Comparison of ENCODE assay signal across 8 cellular contexts in genomic region chr16:14013571-14014283, GRCh38. TPM values are rescaled to one million over a fixed set of nuclear protein-coding genes. Genes with fewer than 3 reads are reported as not detected.
DNase-seq lines count a peak whose midpoint lies in the region; ATAC-seq and TF ChIP-seq lines count a peak whose summit lies in the region.

No MANE protein-coding gene starts in this region.

- peaks cover 0 to 8% (median 3%) of the 10 kb centered on the region in 4 donors for H3K4me1 ChIP-seq in right lobe of liver

- intact Hi-C loops in right lobe of liver (cut with DNase I) = no loop called here

- TF ChIP-seq CTCF in AG04449 (IDR thresholded peaks at IDR 0.05; ENCODE audit: insufficient read depth, low read length, missing control alignments) (no peak), right lobe of liver (IDR thresholded peaks at IDR 0.05) (no peak)

- POLR2A ChIA-PET in AG04449 (lab: Yijun Ruan, JAX) = no interaction called here

- CTCF ChIA-PET in AG04449 (lab: Yijun Ruan, JAX) = interaction anchor here (1.2 kb wide), 1 partner anchor 94 kb away, joined by 6 read pairs; the partner anchor contains the start of gene ERCC4

- ATAC-seq in right lobe of liver = peak; percentile 26 to 68 (median 44)
- no peak for ATAC-seq in activated T-cell treated with anti-CD3 and anti-CD28 coated beads, Interleukin-2, amount 50 U/mL, for 4 hours

- peak; percentile 67 for DNase-seq in AG04449 (ENCODE audit: low read depth, low spot score)
- DNase-seq in NCI-H1694 treated with DMSO at 0.1 percent for 48 hours (lab: John Stamatoyannopoulos, UW) = peak; percentile 76
- DNase-seq in brain pericyte (ENCODE audit: low read depth, low spot score) = peak; percentile 92
- DNase-seq in right lobe of liver = no peak
- DNase-seq in activated T-cell treated with anti-CD3 and anti-CD28 coated beads, Interleukin-2, amount 50 U/mL, for 4 hours = no peak
- DNase-seq in superior temporal gyrus (ENCODE audit: extremely low spot score) = no peak
- DNase-seq in NCI-H2081 treated with DMSO at 0.1 percent for 48 hours (lab: John Stamatoyannopoulos, UW) = no peak
- no peak for DNase-seq in activated T-cell treated with anti-CD3 and anti-CD28 coated beads, Interleukin-2, amount 50 U/mL, for 1 hour

- no peak overlapping the region for H3K4me3 Mint-ChIP-seq in activated T-cell treated with anti-CD3 and anti-CD28 coated beads, Interleukin-2, amount 50 U/mL, for 4 hours

- no peaks in the 10 kb centered on the region for H3K36me3 ChIP-seq in right lobe of liver

- H3K4me3 ChIP-seq in AG04449 (ENCODE audit: low read depth, low read length) = no peak overlapping the region
- H3K4me3 ChIP-seq in right lobe of liver = no peak overlapping the region

- H3K9me3 Mint-ChIP-seq in activated T-cell treated with anti-CD3 and anti-CD28 coated beads, Interleukin-2, amount 50 U/mL, for 4 hours = no peaks in the 10 kb centered on the region

- no peaks in the 10 kb centered on the region for H3K27me3 ChIP-seq in right lobe of liver

- no peaks in the 10 kb centered on the region for H3K36me3 Mint-ChIP-seq in activated T-cell treated with anti-CD3 and anti-CD28 coated beads, Interleukin-2, amount 50 U/mL, for 4 hours (ENCODE audit: insufficient read depth)

- no peaks in the 10 kb centered on the region for H3K4me1 Mint-ChIP-seq in activated T-cell treated with anti-CD3 and anti-CD28 coated beads, Interleukin-2, amount 50 U/mL, for 4 hours (ENCODE audit: low read depth)

- H3K27ac ChIP-seq in right lobe of liver = no peak overlapping the region

- 52% methylated on average over 13 of the region's 13 CpGs for WGBS in right lobe of liver (ENCODE audit: insufficient coverage, low coverage, low lambda C conversion rate, missing lambda C conversion rate)

- no peaks in the 10 kb centered on the region for H3K9me3 ChIP-seq in right lobe of liver

- peaks cover 15% of the 10 kb centered on the region for H3K27me3 Mint-ChIP-seq in activated T-cell treated with anti-CD3 and anti-CD28 coated beads, Interleukin-2, amount 50 U/mL, for 4 hours (ENCODE audit: low read depth)

- TF ChIP-seq POLR2A in right lobe of liver (IDR thresholded peaks at IDR 0.05) = no peak

RNA-seq across cellular contexts. Expression of gene MRTFB, which starts 57.4 kb away (rescaled TPM):
- total RNA-seq in right lobe of liver = 10 to 100 TPM; 15.7 to 23.9 (median 18.6) TPM
- total RNA-seq in activated T-cell treated with anti-CD3 and anti-CD28 coated beads, Interleukin-2, amount 50 U/mL, for 4 hours = 10 to 100 TPM in 1 of 3 donors, 1 to 10 TPM in 2; 8.6 to 11.0 (median 8.9) TPM

Comparison
In these comparisons a context has a peak if more than half of its experiments do, and no peak if none do; other contexts are left out.
1. DNase-seq: peak in AG04449 (single experiment), NCI-H1694 treated with DMSO at 0.1 percent for 48 hours (single experiment) and brain pericyte (single experiment); none in right lobe of liver (0 of 3), activated T-cell treated with anti-CD3 and anti-CD28 coated beads, Interleukin-2, amount 50 U/mL, for 4 hours (single experiment), superior temporal gyrus (single experiment), NCI-H2081 treated with DMSO at 0.1 percent for 48 hours (single experiment) and activated T-cell treated with anti-CD3 and anti-CD28 coated beads, Interleukin-2, amount 50 U/mL, for 1 hour (single experiment).
2. ATAC-seq: peak in right lobe of liver (4 of 4); none in activated T-cell treated with anti-CD3 and anti-CD28 coated beads, Interleukin-2, amount 50 U/mL, for 4 hours (0 of 2).